26 cellular contexts compared by ENCODE assay signal in genomic region chr15:40229956-40230355, GRCh38. TPM values are rescaled to one million over a fixed set of nuclear protein-coding genes. Genes with fewer than 3 reads are reported as not detected.
"Had no signal": no experiment of that assay in that cellular context is flagged by ENCODE, and none has a peak within 500 bp of the region (broad histone marks: within the 10 kb centered on the region; RNA-seq: fewer than 3 reads in every experiment).

No MANE protein-coding gene starts in this region.

- H3K9me3 ChIP-seq: SJSA1 had no signal

- H3K4me3 Mint-ChIP-seq: IgD-negative memory B cell had no signal

- H3K9me3 Mint-ChIP-seq: IgD-negative memory B cell had no signal

- H3K27ac ChIP-seq: HL-60, KMS-11, SJSA1, SK-N-MC had no signal

- H3K36me3 Mint-ChIP-seq: IgD-negative memory B cell had no signal

- H3K27me3 Mint-ChIP-seq: IgD-negative memory B cell had no signal

- ATAC-seq: K562 had no signal

- H3K9ac ChIP-seq: KMS-11 had no signal

- H3K4me2 ChIP-seq: KMS-11 had no signal

- H3K4me1 ChIP-seq: SJSA1 had no signal

- DNase-seq: Kasumi-1, MV-4-11, NCI-H1048, NCI-H1105, NCI-H1417, NCI-H146, NCI-H1694 treated with DMSO at 0.1 percent for 48 hours, NCI-H1930, NCI-H2081, NCI-H2107, NCI-H2227 treated with DMSO at 0.1 percent for 48 hours, NCI-H446, NCI-H510A, NCI-H524 treated with DMSO at 0.1 percent for 48 hours, NCI-H69, NCI-H774, Right ventricle myocardium superior, RPMI8226, SIG-M5 had no signal

- H3K27ac Mint-ChIP-seq: IgD-negative memory B cell had no signal

- H3K27me3 ChIP-seq: SJSA1 had no signal

- H3K4me3 ChIP-seq: K562, SJSA1, SK-N-MC had no signal

RNA-seq across cellular contexts. Expression of gene PAK6, which starts 8.9 kb away (rescaled TPM):
- polyA plus RNA-seq: IgD-negative memory B cell had no signal

RNA-seq across cellular contexts. Expression of gene ANKRD63, which starts 52.9 kb away (rescaled TPM):
- total RNA-seq: M059J had no signal
- polyA plus RNA-seq: IgD-negative memory B cell had no signal
